In the genomic region with DNA sequence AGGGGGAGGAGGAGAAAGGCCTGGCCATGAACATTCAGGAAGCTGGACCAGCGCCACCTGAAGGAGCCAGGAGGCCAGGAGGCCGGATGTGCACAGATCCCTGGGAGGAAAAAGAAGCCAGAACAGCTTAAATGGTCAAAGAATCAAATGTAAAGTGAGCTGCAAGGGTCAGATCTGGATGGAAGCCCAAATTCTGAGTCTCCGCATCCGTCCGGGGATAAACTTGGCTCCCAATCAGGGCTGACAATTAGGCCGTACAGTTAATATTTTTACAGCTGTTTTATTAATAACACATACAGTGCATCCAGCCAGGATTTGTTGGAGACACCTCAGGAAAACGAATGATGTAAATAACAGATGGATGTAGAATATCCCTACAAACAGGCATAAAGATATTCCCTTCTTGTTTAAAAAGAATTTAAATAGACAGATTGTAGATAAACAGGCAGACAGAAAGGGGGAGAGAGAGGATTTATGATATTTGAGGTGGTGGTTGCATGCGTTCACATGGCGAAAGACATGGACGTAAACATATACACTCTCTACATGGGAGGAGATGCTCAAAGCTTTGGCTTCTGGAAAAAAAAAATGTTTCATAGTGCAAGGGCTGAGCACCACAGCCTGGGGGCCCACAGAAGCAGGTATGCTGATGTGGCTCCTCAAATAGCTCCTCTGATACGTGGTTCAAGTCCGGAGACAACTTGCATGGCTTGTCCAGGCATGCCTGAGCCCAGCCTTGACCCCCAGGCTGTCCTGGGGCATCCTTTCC, we compare ENCODE assay signal across 12 cellular contexts.
DNase-seq lines count a peak whose midpoint lies in the region; ATAC-seq and TF ChIP-seq lines count a peak whose summit lies in the region.
"Had no signal": no experiment of that assay in that cellular context is flagged by ENCODE, and none has a peak within 500 bp of the region (broad histone marks: within the 10 kb centered on the region; RNA-seq: fewer than 3 reads in every experiment).

No MANE protein-coding gene starts in this region.

- H3K36me3 ChIP-seq in MG63 = no peaks in the 10 kb centered on the region
- H3K36me3 ChIP-seq in body of pancreas (replicated peaks in 1 of 2; ENCODE audit: insufficient read depth in 1 of 2, low read depth in 2 of 2) = no peaks in the 10 kb centered on the region
- H3K36me3 ChIP-seq in psoas muscle (ENCODE audit: insufficient read depth in 1 of 2, low read depth in 1 of 2) = no peaks in the 10 kb centered on the region

- intact Hi-C loops in body of pancreas (cut with DNase I) = no loop called here
- intact Hi-C loops in left cardiac atrium (cut with DNase I) = no loop called here
- intact Hi-C loops in psoas muscle (cut with DNase I) = no loop called here

- TF ChIP-seq CTCF in body of pancreas (IDR thresholded peaks at IDR 0.05) (no peak), psoas muscle (IDR thresholded peaks at IDR 0.05) (peak; percentile 12)

- H3K4me1 ChIP-seq in body of pancreas = no peaks in the 10 kb centered on the region
- peaks cover 4% of the 10 kb centered on the region for H3K4me1 ChIP-seq in psoas muscle

- no peak for ATAC-seq in body of pancreas
- ATAC-seq in left cardiac atrium = peak; percentile 45 to 61
- peak in 2 of 4 donors; percentile 42 to 46 for ATAC-seq in psoas muscle
- ATAC-seq in HG03439 (IDR thresholded peaks at IDR 0.05; ENCODE audit: unreplicated experiment) = no peak
- ATAC-seq in natural killer cell treated with Interleukin-12 subunit alpha and Interleukin-12 subunit beta and Interleukin-15 and Interleukin-18, amount 100 ng/mL, for 72 hours = no peak
- ATAC-seq in GM18909 (IDR thresholded peaks at IDR 0.05; ENCODE audit: poor library complexity, unreplicated experiment) = no peak

- no peaks in the 10 kb centered on the region for H3K27me3 ChIP-seq in MG63
- H3K27me3 ChIP-seq in body of pancreas = no peaks in the 10 kb centered on the region
- H3K27me3 ChIP-seq in psoas muscle (ENCODE audit: insufficient read depth in 3 of 3, low read length in 2 of 3) = no peaks in the 10 kb centered on the region

- no peak overlapping the region for H3K4me3 ChIP-seq in MG63
- no peak overlapping the region for H3K4me3 ChIP-seq in body of pancreas
- no peak overlapping the region for H3K4me3 ChIP-seq in psoas muscle
- H3K4me3 ChIP-seq: skin epidermis had no signal

- DNase-seq in MG63 (peak; percentile 74), body of pancreas (peak in 3 of 4 donors; percentile 8 to 18 (median 17)), left cardiac atrium (peak; percentile 48), psoas muscle (peak; percentile 34 to 58), KBM-7 (no peak)
- DNase-seq in natural killer cell treated with Interleukin-12 subunit alpha and Interleukin-12 subunit beta and Interleukin-15 and Interleukin-18, amount 100 ng/mL, for 72 hours (ENCODE audit: low spot score) = no peak
- DNase-seq: activated T-cell treated with anti-CD3 and anti-CD28 coated beads for 4 hours, cortex of kidney, NCI-H82 had no signal

- H3K9me3 Mint-ChIP-seq in natural killer cell treated with Interleukin-12 subunit alpha and Interleukin-12 subunit beta and Interleukin-15 and Interleukin-18, amount 100 ng/mL, for 72 hours = peaks cover 15% of the 10 kb centered on the region

- TF ChIP-seq POLR2A in body of pancreas (IDR thresholded peaks at IDR 0.05) = no peak

- H3K4me1 Mint-ChIP-seq in natural killer cell treated with Interleukin-12 subunit alpha and Interleukin-12 subunit beta and Interleukin-15 and Interleukin-18, amount 100 ng/mL, for 72 hours (ENCODE audit: low read depth in 2 of 2) = no peaks in the 10 kb centered on the region

- H3K27me3 Mint-ChIP-seq in natural killer cell treated with Interleukin-12 subunit alpha and Interleukin-12 subunit beta and Interleukin-15 and Interleukin-18, amount 100 ng/mL, for 72 hours = no peaks in the 10 kb centered on the region

- H3K27ac Mint-ChIP-seq in natural killer cell treated with Interleukin-12 subunit alpha and Interleukin-12 subunit beta and Interleukin-15 and Interleukin-18, amount 100 ng/mL, for 72 hours = no peak overlapping the region

- H3K4me3 Mint-ChIP-seq in natural killer cell treated with Interleukin-12 subunit alpha and Interleukin-12 subunit beta and Interleukin-15 and Interleukin-18, amount 100 ng/mL, for 72 hours = no peak overlapping the region

- H3K27ac ChIP-seq in body of pancreas (no peak overlapping the region), psoas muscle (peak overlapping the region; percentile 27)

- no peaks in the 10 kb centered on the region for H3K36me3 Mint-ChIP-seq in natural killer cell treated with Interleukin-12 subunit alpha and Interleukin-12 subunit beta and Interleukin-15 and Interleukin-18, amount 100 ng/mL, for 72 hours

- H3K9me3 ChIP-seq in MG63 (no peaks in the 10 kb centered on the region), body of pancreas (no peaks in the 10 kb centered on the region), psoas muscle (no peaks in the 10 kb centered on the region)

- 70 to 73% methylated on average over 12 of the region's 12 CpGs for WGBS in body of pancreas, 2 donors
- WGBS in psoas muscle, 3 donors = 24 to 27% (median 25%) methylated on average over 12 of the region's 12 CpGs

- in situ Hi-C loops in KBM-7 (cut with MboI; ENCODE audit: low pct_unique_long_range_greater_than_20kb, low sequenced_read_pairs) = no loop called here

Comparison
In these comparisons a context has a peak if more than half of its experiments do, and no peak if none do; other contexts are left out.
1. DNase-seq: peak in MG63 (single experiment), body of pancreas (3 of 4), left cardiac atrium (single experiment) and psoas muscle (2 of 2); none in KBM-7 (single experiment) and natural killer cell treated with Interleukin-12 subunit alpha and Interleukin-12 subunit beta and Interleukin-15 and Interleukin-18, amount 100 ng/mL, for 72 hours (single experiment).
2. ATAC-seq: peak in left cardiac atrium (2 of 2); none in body of pancreas (single experiment), HG03439 (single experiment), natural killer cell treated with Interleukin-12 subunit alpha and Interleukin-12 subunit beta and Interleukin-15 and Interleukin-18, amount 100 ng/mL, for 72 hours (0 of 2) and GM18909 (single experiment).